ENCODE assay signal across 17 cellular contexts in genomic region chr10:122197823-122198222, GRCh38.
DNase-seq lines count a peak whose midpoint lies in the region; ATAC-seq and TF ChIP-seq lines count a peak whose summit lies in the region.
"Had no signal": no experiment of that assay in that cellular context is flagged by ENCODE, and none has a peak within 500 bp of the region (broad histone marks: within the 10 kb centered on the region; RNA-seq: fewer than 3 reads in every experiment).

No MANE protein-coding gene starts in this region.

- no peak overlapping the region for H3K4me3 ChIP-seq in cardiac muscle cell
- H3K4me3 ChIP-seq in heart left ventricle = no peak overlapping the region
- H3K4me3 ChIP-seq in endodermal cell (ENCODE audit: low read length) = no peak overlapping the region
- no peak overlapping the region for H3K4me3 ChIP-seq in mucosa of descending colon

- intact Hi-C loops in heart left ventricle (cut with DNase I) = loop anchor here in 1 of 10 donors (5.0 kb wide), 1 partner anchor 56 kb away; no protein-coding TSS in a partner anchor
- intact Hi-C loops in mucosa of descending colon (cut with DNase I, micrococcal nuclease) = no loop called here
- intact Hi-C loops in activated CD4-positive, alpha-beta T cell treated with anti-CD3 and anti-CD28 coated beads, Interleukin-2, amount 10 ng/mL, durations not matched to agents 24 days and 14 days (cut with micrococcal nuclease) = no loop called here

- peak overlapping the region; percentile 51 for H3K27ac ChIP-seq in cardiac muscle cell
- peak overlapping the region in 1 of 12 donors; percentile 88 for H3K27ac ChIP-seq in heart left ventricle
- H3K27ac ChIP-seq in endodermal cell (ENCODE audit: low read depth, low read length) = peak overlapping the region; percentile 87

- no peaks in the 10 kb centered on the region for H3K27me3 Mint-ChIP-seq in endodermal cell (ENCODE audit: insufficient read depth)
- no peaks in the 10 kb centered on the region for H3K27me3 Mint-ChIP-seq in activated CD4-positive, alpha-beta T cell treated with anti-CD3 and anti-CD28 coated beads, Interleukin-2, amount 10 ng/mL, durations not matched to agents 24 days and 14 days
- peaks cover 0 to 13% (median 1%) of the 10 kb centered on the region in 5 donors for H3K27me3 Mint-ChIP-seq in naive thymus-derived CD8-positive, alpha-beta T cell

- DNase-seq in cardiac muscle cell (ENCODE audit: low read depth in 1 of 2, low spot score in 1 of 2) (no peak), heart left ventricle (no peak), endodermal cell (no peak), mucosa of descending colon (no peak), DMS53 treated with DMSO at 0.1 percent for 48 hours (lab: John Stamatoyannopoulos, UW; ENCODE audit: unreplicated experiment) (no peak), NCI-H345 treated with DMSO at 0.1 percent for 48 hours (lab: John Stamatoyannopoulos, UW; ENCODE audit: unreplicated experiment) (no peak)
- DNase-seq in activated CD4-positive, alpha-beta T cell treated with anti-CD3 and anti-CD28 coated beads, Interleukin-2, amount 10 ng/mL, durations not matched to agents 24 days and 14 days = no peak
- DNase-seq in naive thymus-derived CD8-positive, alpha-beta T cell = no peak
- DNase-seq: 8988T; C1 segment of cervical spinal cord; KBM-7; NCI-H1436; NCI-H2029; NCI-H2171; NCI-H446 treated with DMSO at 0.1 percent for 48 hours; NK-92 treated with Interleukin-12 subunit alpha and Interleukin-12 subunit beta, amount 100 ng/mL, for 24 hours; SIG-M5 had no signal

- H3K36me3 Mint-ChIP-seq in endodermal cell (ENCODE audit: low read depth) = peaks cover 34% of the 10 kb centered on the region
- H3K36me3 Mint-ChIP-seq in activated CD4-positive, alpha-beta T cell treated with anti-CD3 and anti-CD28 coated beads, Interleukin-2, amount 10 ng/mL, durations not matched to agents 24 days and 14 days (ENCODE audit: low read depth) = no peaks in the 10 kb centered on the region
- no peaks in the 10 kb centered on the region for H3K36me3 Mint-ChIP-seq in naive thymus-derived CD8-positive, alpha-beta T cell

- TF ChIP-seq CTCF in cardiac muscle cell (IDR thresholded peaks at IDR 0.05; ENCODE audit: low read depth, low read length) (no peak), heart left ventricle (IDR thresholded peaks at IDR 0.05) (no peak), endodermal cell (conservative IDR thresholded peaks at IDR 0.05) (no peak), mucosa of descending colon (IDR thresholded peaks at IDR 0.05) (no peak)

- H3K36me3 ChIP-seq in cardiac muscle cell (peaks cover 4% of the 10 kb centered on the region), heart left ventricle (peaks cover 0 to 50% (median 34%) of the 10 kb centered on the region in 9 donors), endodermal cell (ENCODE audit: control insufficient read depth, insufficient read depth, low read length) (peaks cover 25% of the 10 kb centered on the region), mucosa of descending colon (ENCODE audit: low read depth) (no peaks in the 10 kb centered on the region)

- 90 to 94% (median 91%) methylated on average over 9 of the region's 9 CpGs for WGBS in heart left ventricle, 4 donors
- WGBS in endodermal cell (ENCODE audit: insufficient coverage in 1 of 2, insufficient read length in 1 of 2), 2 experiments = 90 to 100% methylated on average over 5 to 9 of the region's 9 CpGs

- no peak overlapping the region for H3K4me3 Mint-ChIP-seq in endodermal cell
- no peak overlapping the region for H3K4me3 Mint-ChIP-seq in activated CD4-positive, alpha-beta T cell treated with anti-CD3 and anti-CD28 coated beads, Interleukin-2, amount 10 ng/mL, durations not matched to agents 24 days and 14 days
- H3K4me3 Mint-ChIP-seq in naive thymus-derived CD8-positive, alpha-beta T cell = no peak overlapping the region

- H3K27ac Mint-ChIP-seq in endodermal cell = no peak overlapping the region
- H3K27ac Mint-ChIP-seq in activated CD4-positive, alpha-beta T cell treated with anti-CD3 and anti-CD28 coated beads, Interleukin-2, amount 10 ng/mL, durations not matched to agents 24 days and 14 days = no peak overlapping the region
- no peak overlapping the region for H3K27ac Mint-ChIP-seq in naive thymus-derived CD8-positive, alpha-beta T cell

- H3K9ac ChIP-seq in endodermal cell (ENCODE audit: extremely low read depth, low read length, poor library complexity, severe bottlenecking) = no peak overlapping the region

- no peaks in the 10 kb centered on the region for H3K9me3 Mint-ChIP-seq in endodermal cell
- no peaks in the 10 kb centered on the region for H3K9me3 Mint-ChIP-seq in activated CD4-positive, alpha-beta T cell treated with anti-CD3 and anti-CD28 coated beads, Interleukin-2, amount 10 ng/mL, durations not matched to agents 24 days and 14 days
- H3K9me3 Mint-ChIP-seq in naive thymus-derived CD8-positive, alpha-beta T cell = peaks cover 0 to 3% (median 0%) of the 10 kb centered on the region in 9 donors

- no peak for TF ChIP-seq POLR2A in heart left ventricle (IDR thresholded peaks at IDR 0.05)

- peaks cover 24% of the 10 kb centered on the region for H3K4me1 ChIP-seq in cardiac muscle cell (ENCODE audit: low read depth)
- peaks cover 0 to 48% (median 12%) of the 10 kb centered on the region in 12 donors for H3K4me1 ChIP-seq in heart left ventricle
- H3K4me1 ChIP-seq in endodermal cell (ENCODE audit: control insufficient read depth, insufficient read depth, low read length) = no peaks in the 10 kb centered on the region
- H3K4me1 ChIP-seq in mucosa of descending colon (ENCODE audit: low read depth) = no peaks in the 10 kb centered on the region

- H3K9me3 ChIP-seq in cardiac muscle cell (ENCODE audit: low read depth) (no peaks in the 10 kb centered on the region), heart left ventricle (no peaks in the 10 kb centered on the region), endodermal cell (ENCODE audit: control insufficient read depth, low read length) (no peaks in the 10 kb centered on the region), mucosa of descending colon (no peaks in the 10 kb centered on the region)

- H3K4me1 Mint-ChIP-seq in endodermal cell = peaks cover 9% of the 10 kb centered on the region
- no peaks in the 10 kb centered on the region for H3K4me1 Mint-ChIP-seq in activated CD4-positive, alpha-beta T cell treated with anti-CD3 and anti-CD28 coated beads, Interleukin-2, amount 10 ng/mL, durations not matched to agents 24 days and 14 days
- no peaks in the 10 kb centered on the region for H3K4me1 Mint-ChIP-seq in naive thymus-derived CD8-positive, alpha-beta T cell

- no peaks in the 10 kb centered on the region for H3K27me3 ChIP-seq in cardiac muscle cell
- no peaks in the 10 kb centered on the region for H3K27me3 ChIP-seq in heart left ventricle
- H3K27me3 ChIP-seq in endodermal cell (ENCODE audit: control insufficient read depth, insufficient read depth, low read length, poor library complexity, severe bottlenecking) = no peaks in the 10 kb centered on the region

- POLR2A ChIA-PET in naive thymus-derived CD8-positive, alpha-beta T cell (lab: Charles Lee) = no interaction called here

- ATAC-seq in heart left ventricle (no peak), mucosa of descending colon (peak; percentile 14)
- no peak for ATAC-seq in naive thymus-derived CD8-positive, alpha-beta T cell
